Comparison of ENCODE assay signal across 25 cellular contexts in the genomic region with DNA sequence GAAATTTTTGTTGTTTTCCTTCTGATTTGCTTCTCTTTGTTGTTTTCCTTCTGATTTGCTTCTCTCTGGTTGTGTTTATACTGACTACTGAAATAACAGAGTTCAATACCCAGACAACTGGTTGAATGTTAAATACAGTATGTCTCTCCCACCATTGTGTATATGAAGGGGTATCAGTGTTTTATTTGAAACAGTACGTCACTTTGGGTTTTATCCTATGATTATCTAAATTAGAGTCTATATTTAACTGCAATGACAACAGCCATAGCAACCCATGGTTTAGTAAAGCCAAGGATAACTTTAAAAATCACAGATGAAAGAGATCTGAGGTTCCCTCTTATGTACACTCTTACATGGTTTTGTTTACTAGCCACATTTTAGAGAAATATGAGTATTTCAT.
"Had no signal": no experiment of that assay in that cellular context is flagged by ENCODE, and none has a peak within 500 bp of the region (broad histone marks: within the 10 kb centered on the region; RNA-seq: fewer than 3 reads in every experiment).

No MANE protein-coding gene starts in this region.

- H3K4me1 Mint-ChIP-seq: activated B cell treated with CpG ODN at 0.5 μM for 24 hours; activated CD4-positive, alpha-beta T cell treated with anti-CD3 and anti-CD28 coated beads, Interleukin-2, amount 10 ng/mL, durations not matched to agents 7 days and 5 days; activated naive CD8-positive, alpha-beta T cell treated with anti-CD3 and anti-CD28 coated beads, Interleukin-2, amount 50 U/mL, for 24 hours; T-helper 17 cell had no signal

- H3K4me1 ChIP-seq: body of pancreas had no signal

- H3K27ac Mint-ChIP-seq: activated B cell treated with CpG ODN at 0.5 μM for 24 hours; activated CD4-positive, alpha-beta memory T cell treated with anti-CD3 and anti-CD28 coated beads for 36 hours; activated CD4-positive, alpha-beta T cell treated with anti-CD3 and anti-CD28 coated beads, Interleukin-2, amount 10 ng/mL, durations not matched to agents 7 days and 5 days; activated naive CD4-positive, alpha-beta T cell treated with anti-CD3 and anti-CD28 coated beads, Interleukin-2, amount 50 U/mL, for 72 hours; activated naive CD8-positive, alpha-beta T cell treated with anti-CD3 and anti-CD28 coated beads, Interleukin-2, amount 50 U/mL, for 24 hours; T-helper 17 cell had no signal

- H3K4me3 ChIP-seq: ascending aorta, body of pancreas had no signal

- H3K36me3 ChIP-seq: ascending aorta had no signal

- H3K27me3 ChIP-seq: ascending aorta, body of pancreas had no signal

- ATAC-seq: activated naive CD4-positive, alpha-beta T cell treated with anti-CD3 and anti-CD28 coated beads, Interleukin-2, amount 50 U/mL, for 72 hours; activated naive CD8-positive, alpha-beta T cell treated with anti-CD3 and anti-CD28 coated beads, Interleukin-2, amount 50 U/mL, for 24 hours; activated T-cell treated with anti-CD3 and anti-CD28 coated beads, Interleukin-2, amount 50 U/mL, for 4 hours; body of pancreas; T-helper 17 cell had no signal

- H3K27me3 Mint-ChIP-seq: activated B cell treated with CpG ODN at 0.5 μM for 24 hours; activated CD4-positive, alpha-beta memory T cell treated with anti-CD3 and anti-CD28 coated beads for 36 hours; activated CD4-positive, alpha-beta T cell treated with anti-CD3 and anti-CD28 coated beads, Interleukin-2, amount 10 ng/mL, durations not matched to agents 7 days and 5 days; activated naive CD8-positive, alpha-beta T cell treated with anti-CD3 and anti-CD28 coated beads, Interleukin-2, amount 50 U/mL, for 24 hours; T-helper 17 cell had no signal

- H3K36me3 Mint-ChIP-seq: activated CD4-positive, alpha-beta memory T cell treated with anti-CD3 and anti-CD28 coated beads for 36 hours had no signal

- DNase-seq: activated B cell treated with CpG ODN at 0.5 μM for 24 hours; activated CD4-positive, alpha-beta memory T cell treated with anti-CD3 and anti-CD28 coated beads for 36 hours; activated CD4-positive, alpha-beta T cell treated with anti-CD3 and anti-CD28 coated beads for 1 hour; activated CD4-positive, alpha-beta T cell treated with anti-CD3 and anti-CD28 coated beads, Interleukin-2, amount 10 ng/mL, durations not matched to agents 7 days and 5 days; activated CD8-positive, alpha-beta memory T cell treated with anti-CD3 and anti-CD28 coated beads for 24 hours; activated effector memory CD4-positive, alpha-beta T cell treated with anti-CD3 and anti-CD28 coated beads, Interleukin-2, amount 50 U/mL, for 16 hours; activated naive CD4-positive, alpha-beta T cell treated with Interleukin-2 at 50 U/mL for 16 hours; activated naive CD8-positive, alpha-beta T cell treated with anti-CD3 and anti-CD28 coated beads, Interleukin-2, amount 50 U/mL, for 24 hours; activated T-cell treated with anti-CD3 and anti-CD28 coated beads, Interleukin-2, amount 50 U/mL, for 4 hours; amniotic stem cell; body of pancreas; central memory CD4-positive, alpha-beta T cell; KG1; NCI-H1048; NCI-H1694; NCI-H2029 treated with DMSO at 0.1 percent for 48 hours; NCI-H2171; NCI-H345; NCI-H510A; SIG-M5; T-helper 17 cell; T-helper 9 cell had no signal

- H3K9me3 Mint-ChIP-seq: activated CD4-positive, alpha-beta T cell treated with anti-CD3 and anti-CD28 coated beads, Interleukin-2, amount 10 ng/mL, durations not matched to agents 7 days and 5 days had no signal

- H3K4me3 Mint-ChIP-seq: activated B cell treated with CpG ODN at 0.5 μM for 24 hours; activated CD4-positive, alpha-beta memory T cell treated with anti-CD3 and anti-CD28 coated beads for 36 hours; activated CD4-positive, alpha-beta T cell treated with anti-CD3 and anti-CD28 coated beads, Interleukin-2, amount 10 ng/mL, durations not matched to agents 7 days and 5 days; activated naive CD8-positive, alpha-beta T cell treated with anti-CD3 and anti-CD28 coated beads, Interleukin-2, amount 50 U/mL, for 24 hours; activated T-cell treated with anti-CD3 and anti-CD28 coated beads, Interleukin-2, amount 50 U/mL, for 4 hours; T-helper 17 cell had no signal

- H3K27ac ChIP-seq: ascending aorta, body of pancreas had no signal

- H3K9me3 ChIP-seq: ascending aorta, body of pancreas had no signal

- FAIRE-seq: bronchial epithelial cell had no signal
